In genomic region chr22:44025171-44026065, GRCh38 we compare ENCODE assay signal across 8 cellular contexts. TPM values are rescaled to one million over a fixed set of nuclear protein-coding genes. Genes with fewer than 3 reads are reported as not detected.
DNase-seq lines count a peak whose midpoint lies in the region; ATAC-seq and TF ChIP-seq lines count a peak whose summit lies in the region.

No MANE protein-coding gene starts in this region.

- CTCF ChIA-PET in AG04450 (lab: Charles Lee) = no interaction called here

- POLR2A ChIA-PET in AG04450 (lab: Yijun Ruan, JAX) = no interaction called here

- ATAC-seq in GM18909 (IDR thresholded peaks at IDR 0.05; ENCODE audit: poor library complexity, unreplicated experiment) = peak; percentile 46
- peak; percentile 41 for ATAC-seq in HG03064 (IDR thresholded peaks at IDR 0.05; ENCODE audit: low read depth, unreplicated experiment)

- 69 to 77% methylated on average over 12 to 15 of the region's 26 CpGs for WGBS in esophagus squamous epithelium, 2 donors

- H3K4me1 ChIP-seq in SJSA1 (replicated peaks) (peaks cover 28% of the 10 kb centered on the region), esophagus squamous epithelium (peaks cover 8 to 43% (median 24%) of the 10 kb centered on the region in 3 donors)

- TF ChIP-seq CTCF in AG04450 (IDR thresholded peaks at IDR 0.05; ENCODE audit: low read depth, low read length) = no peak
- no peak for TF ChIP-seq CTCF in esophagus squamous epithelium (IDR thresholded peaks at IDR 0.05)

- no peak for DNase-seq in AG04450 (ENCODE audit: low read depth, low spot score)
- DNase-seq in SJSA1 (ENCODE audit: low read depth in 1 of 2, low spot score in 2 of 2) = no peak
- no peak for DNase-seq in esophagus squamous epithelium (lab: John Stamatoyannopoulos, UW)
- no peak for DNase-seq in skeletal muscle cell (ENCODE audit: low read depth)
- no peak for DNase-seq in LoVo (ENCODE audit: low spot score)
- no peak for DNase-seq in cerebellar cortex (ENCODE audit: low spot score)

- H3K9me3 ChIP-seq in AG04450 (ENCODE audit: control insufficient read depth, insufficient read depth, low read length) (no peaks in the 10 kb centered on the region; the same call in 1 of the 2 replicates), SJSA1 (replicated peaks) (no peaks in the 10 kb centered on the region), esophagus squamous epithelium (no peaks in the 10 kb centered on the region)

- H3K27ac ChIP-seq in AG04450 (ENCODE audit: low read depth, low read length) (no peak overlapping the region), SJSA1 (no peak overlapping the region), esophagus squamous epithelium (peak overlapping the region; percentile 78 to 95 (median 89))

- peaks cover 7% of the 10 kb centered on the region for H3K36me3 ChIP-seq in SJSA1
- H3K36me3 ChIP-seq in esophagus squamous epithelium = no peaks in the 10 kb centered on the region

- peak overlapping the region; percentile 70 for H3K4me3 ChIP-seq in AG04450 (ENCODE audit: low read depth, low read length)
- H3K4me3 ChIP-seq in SJSA1 = peak overlapping the region; percentile 51; the same call in 1 of the 2 replicates
- peak overlapping the region; percentile 46 to 73 (median 58) for H3K4me3 ChIP-seq in esophagus squamous epithelium
- H3K4me3 ChIP-seq in skeletal muscle cell (ENCODE audit: low read depth, low read length) = peak overlapping the region; percentile 65

- intact Hi-C loops in esophagus squamous epithelium (cut with DNase I) = no loop called here

- TF ChIP-seq POLR2A in esophagus squamous epithelium (IDR thresholded peaks at IDR 0.05) = peak in 1 of 4 donors; percentile 63

- H3K27me3 ChIP-seq in AG04450 (ENCODE audit: control insufficient read depth, insufficient read depth, low read length) = no peaks in the 10 kb centered on the region
- H3K27me3 ChIP-seq in SJSA1 (replicated peaks) = no peaks in the 10 kb centered on the region
- peaks cover 0 to 36% (median 0%) of the 10 kb centered on the region in 4 donors for H3K27me3 ChIP-seq in esophagus squamous epithelium

RNA-seq across cellular contexts. Expression of gene PARVB, which starts 1.3 kb away (rescaled TPM):
- 49.5 and 56.1 TPM in 2 replicates for polyA plus RNA-seq in AG04450 (2011; rRNA removed)
- 24.5 and 33.9 TPM in 2 replicates for polyA minus RNA-seq in AG04450 (2011; rRNA and poly(A)+ RNA removed)
- total RNA-seq in SJSA1 (2014; rRNA removed; shearing (Covaris generic)) = 22.3 and 33.0 TPM in 2 replicates
- total RNA-seq in esophagus squamous epithelium = 10 to 100 TPM in 2 of 4 donors, 1 to 10 TPM in 2; 3.3 to 20.8 (median 11.7) TPM

Comparison
In these comparisons a context has a peak if more than half of its experiments do, and no peak if none do; other contexts are left out.
1. H3K27ac ChIP-seq: peak in esophagus squamous epithelium (4 of 4); none in AG04450 (single experiment) and SJSA1 (single experiment).
2. Peak in every context shown above with its lines, with median percentiles within 50 percentile points of each other: H3K4me3 ChIP-seq.